ENCODE assay signal across 17 cellular contexts in genomic region chr4:65646136-65646535, GRCh38. TPM values are rescaled to one million over a fixed set of nuclear protein-coding genes. Genes with fewer than 3 reads are reported as not detected.
A peak's percentile ranks its signal among the peaks of the same experiment; 100 is the strongest.
DNase-seq lines count a peak whose midpoint lies in the region; FAIRE-seq and TF ChIP-seq lines count a peak whose summit lies in the region.
"Had no signal": no experiment of that assay in that cellular context is flagged by ENCODE, and none has a peak within 500 bp of the region (broad histone marks: within the 10 kb centered on the region; RNA-seq: fewer than 3 reads in every experiment).

No MANE protein-coding gene starts in this region.

- no peak for TF ChIP-seq CTCF in astrocyte (IDR thresholded peaks at IDR 0.05; ENCODE audit: insufficient read depth, low read depth, low read length)
- no peak for TF ChIP-seq CTCF in epithelial cell of esophagus (IDR thresholded peaks at IDR 0.05; ENCODE audit: insufficient read depth, low read depth, low read length, missing control alignments)
- no peak for TF ChIP-seq CTCF in stomach (IDR thresholded peaks at IDR 0.05)

- H3K79me2 ChIP-seq in astrocyte (ENCODE audit: insufficient read depth, low read length): peaks cover 69% of the 10 kb centered on the region

- WGBS in stomach, 5 donors: 65 to 83% (median 79%) methylated on average over 1 of the region's 1 CpG

- no peak for TF ChIP-seq EP300 in stomach (IDR thresholded peaks at IDR 0.05)

- FAIRE-seq in astrocyte (lab: Jason Lieb, UNC): no peak
- FAIRE-seq: GM12878, H1 had no signal

- no peak overlapping the region for H3K27ac Mint-ChIP-seq in astrocyte (ENCODE audit: unreplicated experiment)
- H3K27ac Mint-ChIP-seq: CD4-positive, alpha-beta T cell; H9 had no signal

- intact Hi-C loops in stomach (cut with DNase I; ENCODE audit: low total_unique reads): no loop called here

- H3K9me3 ChIP-seq in astrocyte (ENCODE audit: insufficient read depth, low read depth, low read length) (no peaks in the 10 kb centered on the region), stomach (no peaks in the 10 kb centered on the region)

- no peak overlapping the region for H3K4me3 Mint-ChIP-seq in astrocyte (ENCODE audit: unreplicated experiment)
- H3K4me3 Mint-ChIP-seq: CD4-positive, alpha-beta T cell; H9 had no signal

- no peak overlapping the region for H3K9ac ChIP-seq in astrocyte (ENCODE audit: low read length)

- no peak overlapping the region for H3K27ac ChIP-seq in astrocyte (ENCODE audit: low read depth, low read length)
- no peak overlapping the region for H3K27ac ChIP-seq in stomach
- H3K27ac ChIP-seq: C4-2B, HL-60 had no signal

- H3K4me2 ChIP-seq in astrocyte (ENCODE audit: low read length): no peak overlapping the region

- H3K4me1 ChIP-seq in astrocyte (ENCODE audit: insufficient read depth, low read length): peaks cover 14% of the 10 kb centered on the region
- H3K4me1 ChIP-seq in stomach: no peaks in the 10 kb centered on the region

- H2AFZ ChIP-seq in astrocyte (ENCODE audit: low read depth, low read length): no peak overlapping the region

- DNase-seq in NCI-H226 (peak; percentile 60), astrocyte (ENCODE audit: low read depth) (peak; percentile 27), epithelial cell of esophagus (ENCODE audit: low read depth) (peak; percentile 14), cerebellum (ENCODE audit: low spot score) (no peak), dermis blood vessel endothelial cell (no peak), stomach (no peak)
- DNase-seq in activated naive CD4-positive, alpha-beta T cell treated with anti-CD3 and anti-CD28 coated beads, Interleukin-2, amount 50 U/mL, for 16 hours: no peak
- DNase-seq: AML-193; CD4-positive, alpha-beta T cell; DMS153; DMS79; H9 had no signal

- TF ChIP-seq POLR2A in stomach (IDR thresholded peaks at IDR 0.05): no peak

- H3K36me3 Mint-ChIP-seq in astrocyte (ENCODE audit: low read depth, unreplicated experiment): no peaks in the 10 kb centered on the region

- H3K36me3 ChIP-seq in astrocyte (ENCODE audit: insufficient read depth, low read length) (no peaks in the 10 kb centered on the region), stomach (no peaks in the 10 kb centered on the region)

- H3K4me3 ChIP-seq in astrocyte (ENCODE audit: insufficient read depth, low read depth, low read length): no peak overlapping the region
- no peak overlapping the region for H3K4me3 ChIP-seq in epithelial cell of esophagus (ENCODE audit: low read length)
- no peak overlapping the region for H3K4me3 ChIP-seq in stomach
- H3K4me3 ChIP-seq: GM12878 had no signal

- no peaks in the 10 kb centered on the region for H3K9me3 Mint-ChIP-seq in astrocyte (ENCODE audit: unreplicated experiment)
- H3K9me3 Mint-ChIP-seq: H9 had no signal

- H3K27me3 ChIP-seq in astrocyte (ENCODE audit: insufficient read depth, low read length): no peaks in the 10 kb centered on the region
- no peaks in the 10 kb centered on the region for H3K27me3 ChIP-seq in stomach

- peaks cover 12% of the 10 kb centered on the region for H3K4me1 Mint-ChIP-seq in astrocyte (ENCODE audit: low read depth, unreplicated experiment)

- H4K20me1 ChIP-seq in astrocyte (ENCODE audit: insufficient read depth, low read length): no peaks in the 10 kb centered on the region

- H3K27me3 Mint-ChIP-seq in astrocyte (ENCODE audit: low read depth, unreplicated experiment): no peaks in the 10 kb centered on the region
- H3K27me3 Mint-ChIP-seq: CD4-positive, alpha-beta T cell had no signal

RNA-seq across cellular contexts. Expression of gene EPHA5, which starts 24.2 kb away (rescaled TPM):
- total RNA-seq in astrocyte (1.2 and 1.3 TPM in 2 replicates), cerebellum (93.4 TPM), dermis blood vessel endothelial cell (not detected in 2 replicates), stomach (1 to 10 TPM in 2 of 5 donors, under 1 TPM in 1, not detected in 2; 0.87 to 1.8 (median 1.1) TPM)
- under 1 TPM; 0.08 to 0.15 (median 0.12) TPM for polyA plus RNA-seq in stomach
- total RNA-seq: CD4-positive, alpha-beta T cell; GM12878; H9; HT1080 had no signal
- polyA plus RNA-seq: GM12878 had no signal

Comparison
In these comparisons a context has a peak if more than half of its experiments do, and no peak if none do; other contexts are left out.
1. DNase-seq: peak in NCI-H226 (single experiment), astrocyte (single experiment) and epithelial cell of esophagus (single experiment); none in activated naive CD4-positive, alpha-beta T cell treated with anti-CD3 and anti-CD28 coated beads, Interleukin-2, amount 50 U/mL, for 16 hours (single experiment), cerebellum (single experiment), dermis blood vessel endothelial cell (single experiment) and stomach (single experiment).
2. RNA of gene EPHA5, which starts 24.2 kb away (total RNA-seq): 93.4 TPM in cerebellum (single experiment); 1.2 to 1.3 TPM in astrocyte, 0.87 to 1.8 TPM in stomach and not detected in dermis blood vessel endothelial cell; every median in the first group is over 10 times any median in the second.